10 cellular contexts compared by ENCODE assay signal in genomic region chr11:80930038-80930437, GRCh38.
"Had no signal": no experiment of that assay in that cellular context is flagged by ENCODE, and none has a peak within 500 bp of the region (broad histone marks: within the 10 kb centered on the region; RNA-seq: fewer than 3 reads in every experiment).

No MANE protein-coding gene starts in this region.

- H3K9me3 ChIP-seq: HAP-1 had no signal

- FAIRE-seq: H1, H54 had no signal

- DNase-seq: GOT3, H7, H9, HCEC 1CT, HFFc6 had no signal

- H3K36me3 ChIP-seq: HAP-1 had no signal

- H3K4me3 Mint-ChIP-seq: GM23338, H9, HFFc6 had no signal

- H3K9me3 Mint-ChIP-seq: GM23338, H9 had no signal

- H3K4me1 ChIP-seq: HAP-1 had no signal

- H3K4me3 ChIP-seq: GM23338, HAP-1 had no signal

- H3K27ac Mint-ChIP-seq: GM23338, H9, HFFc6 had no signal

- H3K4me2 ChIP-seq: GM23338 had no signal

- H2AFZ ChIP-seq: GM23338 had no signal

- ATAC-seq: GM23338, HCT116 had no signal
